32 cellular contexts compared by ENCODE assay signal in the genomic region with DNA sequence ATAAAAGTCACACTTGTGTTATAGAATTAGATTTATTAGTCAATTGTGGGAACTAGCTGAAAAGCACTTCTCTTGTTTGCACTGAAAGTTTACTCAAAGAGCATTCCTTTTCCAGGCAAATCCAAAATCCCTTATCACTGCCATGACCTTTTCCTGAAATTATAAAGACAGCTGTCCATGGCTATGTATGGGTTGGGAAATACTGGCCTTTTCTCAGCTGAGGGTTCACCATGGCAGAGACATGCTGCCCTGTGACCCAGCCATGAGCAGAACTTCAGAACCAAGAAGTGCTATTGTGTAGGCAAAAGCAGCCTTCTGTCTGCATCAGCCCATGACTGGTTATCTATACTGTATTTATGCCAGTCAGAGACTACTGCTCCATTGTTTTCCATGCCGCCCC.
"Had no signal": no experiment of that assay in that cellular context is flagged by ENCODE, and none has a peak within 500 bp of the region (broad histone marks: within the 10 kb centered on the region; RNA-seq: fewer than 3 reads in every experiment).

No MANE protein-coding gene starts in this region.

- H3K4me1 ChIP-seq: adrenal gland, breast epithelium had no signal

- H3K9me3 ChIP-seq: adrenal gland, body of pancreas, breast epithelium had no signal

- H3K4me3 ChIP-seq: adrenal gland, body of pancreas, breast epithelium had no signal

- ATAC-seq: activated CD8-positive, alpha-beta T cell treated with anti-CD3 and anti-CD28 coated beads for 36 hours; activated naive CD4-positive, alpha-beta T cell treated with anti-CD3 and anti-CD28 coated beads, Interleukin-2, amount 50 U/mL, for 72 hours; activated T-cell treated with anti-CD3 and anti-CD28 coated beads, Interleukin-2, amount 50 U/mL, for 4 hours; activated T-cell treated with anti-CD3 and anti-CD28 coated beads, Interleukin-2, amount 50 U/mL, for 72 hours; activated T-helper 17 cell treated with anti-CD3 and anti-CD28 coated beads, Interleukin-2, amount 50 U/mL, for 72 hours; body of pancreas had no signal

- H3K27me3 ChIP-seq: adrenal gland, body of pancreas, brain microvascular endothelial cell, breast epithelium had no signal

- H3K36me3 ChIP-seq: adrenal gland, brain microvascular endothelial cell, breast epithelium had no signal

- DNase-seq: activated B cell treated with CpG ODN at 0.5 μM for 24 hours; activated CD4-positive, alpha-beta memory T cell treated with anti-CD3 and anti-CD28 coated beads for 36 hours; activated CD4-positive, alpha-beta T cell treated with anti-CD3 and anti-CD28 coated beads for 4 hours; activated CD4-positive, alpha-beta T cell treated with anti-CD3 and anti-CD28 coated beads, Interleukin-2, amount 10 ng/mL, durations not matched to agents 24 days and 14 days; activated CD4-positive, alpha-beta T cell treated with anti-CD3 and anti-CD28 coated beads, Interleukin-2, amount 50 U/mL, for 1 hour; activated CD4-positive, alpha-beta T cell treated with anti-CD3 and anti-CD28 coated beads, Interleukin-2, amount 50 U/mL, for 4 hours; activated CD4-positive, CD25-positive, alpha-beta regulatory T cell treated with anti-CD3 and anti-CD28 coated beads, Interleukin-2, amount 50 U/mL, for 72 hours; activated CD8-positive, alpha-beta memory T cell treated with anti-CD3 and anti-CD28 coated beads, Interleukin-2, amount 50 U/mL, for 4 hours; activated CD8-positive, alpha-beta T cell treated with anti-CD3 and anti-CD28 coated beads for 36 hours; activated effector memory CD4-positive, alpha-beta T cell treated with anti-CD3 and anti-CD28 coated beads, Interleukin-2, amount 50 U/mL, for 16 hours; activated gamma-delta T cell treated with Interleukin-2 at 50 U/mL for 16 hours; activated naive CD4-positive, alpha-beta T cell; activated naive CD4-positive, alpha-beta T cell treated with anti-CD3 and anti-CD28 coated beads for 36 hours; activated naive CD4-positive, alpha-beta T cell treated with anti-CD3 and anti-CD28 coated beads, Interleukin-2, amount 50 U/mL, for 16 hours; activated naive CD8-positive, alpha-beta T cell treated with anti-CD3 and anti-CD28 coated beads for 36 hours; activated T-cell treated with anti-CD3 and anti-CD28 coated beads for 4 hours; activated T-cell treated with anti-CD3 and anti-CD28 coated beads, Interleukin-2, amount 50 U/mL, for 1 hour; activated T-cell treated with anti-CD3 and anti-CD28 coated beads, Interleukin-2, amount 50 U/mL, for 4 hours; activated T-cell treated with anti-CD3 and anti-CD28 coated beads, Interleukin-2, amount 50 U/mL, for 72 hours; adrenal gland; amniotic stem cell; aorta; body of pancreas; brain microvascular endothelial cell; central memory CD4-positive, alpha-beta T cell; T-helper 1 cell; T-helper 2 cell; T-helper 9 cell had no signal

- H3K27ac ChIP-seq: adrenal gland, brain microvascular endothelial cell, breast epithelium, VCaP had no signal
